ENCODE assay signal across 23 cellular contexts in genomic region chr7:24619978-24620377, GRCh38.
"Had no signal": no experiment of that assay in that cellular context is flagged by ENCODE, and none has a peak within 500 bp of the region (broad histone marks: within the 10 kb centered on the region; RNA-seq: fewer than 3 reads in every experiment).

No MANE protein-coding gene starts in this region.

- ATAC-seq: foreskin keratinocyte; gastrocnemius medialis; heart right ventricle; left colon; left lobe of liver; left ventricle myocardium superior; lower lobe of right lung; naive thymus-derived CD4-positive, alpha-beta T cell had no signal

- H3K4me3 Mint-ChIP-seq: immature natural killer cell; naive thymus-derived CD4-positive, alpha-beta T cell had no signal

- H3K27me3 ChIP-seq: dorsolateral prefrontal cortex, esophagus muscularis mucosa, foreskin keratinocyte, gastrocnemius medialis, heart right ventricle had no signal

- H3K27me3 Mint-ChIP-seq: naive thymus-derived CD4-positive, alpha-beta T cell had no signal

- DNase-seq: dermis blood vessel endothelial cell; dorsolateral prefrontal cortex; effector CD4-positive, alpha-beta T cell; effector memory CD4-positive, alpha-beta T cell; foreskin keratinocyte; gastrocnemius medialis; glutamatergic neuron; head of caudate nucleus; heart right ventricle; hippocampal formation; immature natural killer cell; islet precursor cell; kidney; kidney glomerular epithelial cell; left colon; left ventricle myocardium superior; lower lobe of right lung; mesenchymal stem cell; midbrain; naive thymus-derived CD4-positive, alpha-beta T cell had no signal

- H3K27ac Mint-ChIP-seq: immature natural killer cell; naive thymus-derived CD4-positive, alpha-beta T cell had no signal

- H3K4me3 ChIP-seq: coronary artery, dorsolateral prefrontal cortex, esophagus muscularis mucosa, gastrocnemius medialis, heart right ventricle, lower lobe of right lung had no signal

- H3K9me3 ChIP-seq: gastrocnemius medialis had no signal

- H3K36me3 ChIP-seq: esophagus muscularis mucosa, gastrocnemius medialis, heart right ventricle, lower lobe of right lung had no signal

- H3K27ac ChIP-seq: coronary artery, dorsolateral prefrontal cortex, esophagus muscularis mucosa, foreskin keratinocyte, gastrocnemius medialis, heart right ventricle, lower lobe of right lung had no signal

- H3K4me1 ChIP-seq: esophagus muscularis mucosa, foreskin keratinocyte, heart right ventricle, lower lobe of right lung had no signal
